ENCODE assay signal across 8 cellular contexts in genomic region chr17:11997147-11997971, GRCh38. TPM values are rescaled to one million over a fixed set of nuclear protein-coding genes. Genes with fewer than 3 reads are reported as not detected.
A peak's percentile ranks its signal among the peaks of the same experiment; 100 is the strongest.
DNase-seq lines count a peak whose midpoint lies in the region; TF ChIP-seq lines count a peak whose summit lies in the region.

A gene with protein sequence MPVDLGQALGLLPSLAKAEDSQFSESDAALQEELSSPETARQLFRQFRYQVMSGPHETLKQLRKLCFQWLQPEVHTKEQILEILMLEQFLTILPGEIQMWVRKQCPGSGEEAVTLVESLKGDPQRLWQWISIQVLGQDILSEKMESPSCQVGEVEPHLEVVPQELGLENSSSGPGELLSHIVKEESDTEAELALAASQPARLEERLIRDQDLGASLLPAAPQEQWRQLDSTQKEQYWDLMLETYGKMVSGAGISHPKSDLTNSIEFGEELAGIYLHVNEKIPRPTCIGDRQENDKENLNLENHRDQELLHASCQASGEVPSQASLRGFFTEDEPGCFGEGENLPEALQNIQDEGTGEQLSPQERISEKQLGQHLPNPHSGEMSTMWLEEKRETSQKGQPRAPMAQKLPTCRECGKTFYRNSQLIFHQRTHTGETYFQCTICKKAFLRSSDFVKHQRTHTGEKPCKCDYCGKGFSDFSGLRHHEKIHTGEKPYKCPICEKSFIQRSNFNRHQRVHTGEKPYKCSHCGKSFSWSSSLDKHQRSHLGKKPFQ (minus strand): TSS chr17:11997475. CDS start chr17:11992829, 4,646 bp downstream.

- H3K4me1 ChIP-seq in endocrine pancreas (ENCODE audit: control insufficient read depth, insufficient read depth, low read length) (no peaks in the 10 kb centered on the region), mesodermal cell (ENCODE audit: control insufficient read depth, insufficient read depth, low read length, poor library complexity, severe bottlenecking) (peaks cover 2% of the 10 kb centered on the region)

- no peaks in the 10 kb centered on the region for H3K27me3 ChIP-seq in endocrine pancreas (ENCODE audit: control insufficient read depth, insufficient read depth, low read length)

- WGBS in mesodermal cell (ENCODE audit: insufficient coverage in 2 of 2), 2 experiments, result 1 to 2% methylated on average over 63 to 64 of the region's 74 CpGs

- H3K9ac ChIP-seq in endocrine pancreas (ENCODE audit: control insufficient read depth, insufficient read depth, low read length), result peak within 1 kb of the TSS; percentile 97

- H3K27ac ChIP-seq in mesodermal cell (ENCODE audit: low read depth, low read length, severe bottlenecking), result peak within 1 kb of the TSS; percentile 85

- H3K4me3 ChIP-seq in endocrine pancreas (ENCODE audit: control insufficient read depth, insufficient read depth, low read length), result peak within 1 kb of the TSS; percentile 90
- H3K4me3 ChIP-seq in mesodermal cell (ENCODE audit: extremely low read depth, insufficient read depth, low read length, poor library complexity, severe bottlenecking), result peak within 1 kb of the TSS; percentile 87

- TF ChIP-seq CTCF in GM20000 (IDR thresholded peaks at IDR 0.05; ENCODE audit: extremely low read depth, missing control alignments), result no peak

- H3K36me3 ChIP-seq in endocrine pancreas (ENCODE audit: control insufficient read depth, insufficient read depth, low read length) (no peaks in the 10 kb centered on the region), mesodermal cell (ENCODE audit: control insufficient read depth, insufficient read depth, low read length) (no peaks in the 10 kb centered on the region)

- no peaks in the 10 kb centered on the region for H3K9me3 ChIP-seq in endocrine pancreas (ENCODE audit: control insufficient read depth, low read length)
- H3K9me3 ChIP-seq in mesodermal cell (ENCODE audit: control insufficient read depth, low read length), result no peaks in the 10 kb centered on the region

- DNase-seq in COLO829 (ENCODE audit: low spot score), result peak; percentile 94
- peak; percentile 97 for DNase-seq in GM20000 (ENCODE audit: low spot score)
- DNase-seq in HS-5 (ENCODE audit: low read depth), result peak; percentile 65
- peak; percentile 87 to 95 for DNase-seq in NOMO-1 (lab: John Stamatoyannopoulos, UW; ENCODE audit: unreplicated experiment in 2 of 2)
- DNase-seq in activated CD8-positive, alpha-beta memory T cell treated with anti-CD3 and anti-CD28 coated beads for 48 hours (ENCODE audit: low read depth in 2 of 3, low spot score in 2 of 3), result peak; percentile 74 to 91 (median 77)
- DNase-seq in stimulated activated CD8-positive, alpha-beta memory T cell treated with anti-CD3 and anti-CD28 coated beads, Interleukin-15, amount 100 ng/mL, for 24 hours (ENCODE audit: low read depth), result peak; percentile 91

RNA-seq across cellular contexts. Expression of the gene that starts here (rescaled TPM):
- 5.6 TPM for polyA plus RNA-seq in mesodermal cell (2013, experiment 1 of 2)
- 6.4 TPM for polyA plus RNA-seq in mesodermal cell (2013, experiment 2 of 2)

Comparison
In these comparisons a context has a peak if more than half of its experiments do, and no peak if none do; other contexts are left out.
1. Peak in every context shown above with its lines: DNase-seq, H3K4me3 ChIP-seq and H3K27ac ChIP-seq.